8 cellular contexts compared by ENCODE assay signal in genomic region chr22:50305658-50306566, GRCh38. TPM values are rescaled to one million over a fixed set of nuclear protein-coding genes. Genes with fewer than 3 reads are reported as not detected.
DNase-seq lines count a peak whose midpoint lies in the region; ATAC-seq and TF ChIP-seq lines count a peak whose summit lies in the region.

No MANE protein-coding gene starts in this region.

- H3K27me3 ChIP-seq in WERI-Rb-1 (ENCODE audit: insufficient read depth, low read depth, severe bottlenecking) = no peaks in the 10 kb centered on the region
- peaks cover 0 to 4% of the 10 kb centered on the region in 2 donors for H3K27me3 ChIP-seq in naive thymus-derived CD4-positive, alpha-beta T cell (ENCODE audit: control insufficient read depth in 2 of 2, insufficient read depth in 2 of 2, low read length in 2 of 2)

- H3K27ac Mint-ChIP-seq in naive thymus-derived CD4-positive, alpha-beta T cell = peak overlapping the region in 1 of 9 donors; percentile 68

- POLR2A ChIA-PET in AG04449 (lab: Yijun Ruan, JAX) = interaction anchor here (0.5 to 4.7 kb wide), 10 partner anchors 9 to 220 kb away, joined by 3 to 43 read pairs (median 4); partner anchors contain the start of genes MAPK12 and SCO2
- POLR2A ChIA-PET in naive thymus-derived CD4-positive, alpha-beta T cell (lab: Charles Lee) = no interaction called here

- peaks cover 6 to 21% (median 15%) of the 10 kb centered on the region in 5 donors for H3K27me3 Mint-ChIP-seq in naive thymus-derived CD4-positive, alpha-beta T cell

- CTCF ChIA-PET in AG04449 (lab: Yijun Ruan, JAX) = interaction anchor here (0.9 to 4.0 kb wide), 15 partner anchors 11 to 220 kb away, joined by 3 to 24 read pairs (median 4); partner anchors contain the start of genes HDAC10 and SCO2
- CTCF ChIA-PET in naive thymus-derived CD4-positive, alpha-beta T cell (lab: Charles Lee) = no interaction called here

- no peaks in the 10 kb centered on the region for H3K36me3 Mint-ChIP-seq in naive thymus-derived CD4-positive, alpha-beta T cell

- peaks cover 0 to 5% of the 10 kb centered on the region in 2 donors for H3K4me1 ChIP-seq in naive thymus-derived CD4-positive, alpha-beta T cell (ENCODE audit: control insufficient read depth in 2 of 2, insufficient read depth in 2 of 2, low read length in 2 of 2)

- intact Hi-C loops in naive thymus-derived CD4-positive, alpha-beta T cell (cut with micrococcal nuclease) = loop anchor here in 1 of 2 donors (5.0 kb wide), 1 partner anchor 34 kb away; the partner anchor contains the start of gene MAPK11

- peaks cover 0 to 1% (median 0%) of the 10 kb centered on the region in 11 donors for H3K9me3 Mint-ChIP-seq in naive thymus-derived CD4-positive, alpha-beta T cell

- H3K4me3 ChIP-seq in AG04449 (ENCODE audit: low read depth, low read length) = peak overlapping the region; percentile 89
- H3K4me3 ChIP-seq in GM12865 (ENCODE audit: low read depth, low read length) = peak overlapping the region; percentile 95
- H3K4me3 ChIP-seq in WERI-Rb-1 (ENCODE audit: low read depth, low read length) = peak overlapping the region; percentile 69
- no peak overlapping the region for H3K4me3 ChIP-seq in naive thymus-derived CD4-positive, alpha-beta T cell (ENCODE audit: low read length)

- peak; percentile 27 for ATAC-seq in naive thymus-derived CD4-positive, alpha-beta T cell
- no peak for ATAC-seq in GM19035 (IDR thresholded peaks at IDR 0.05; ENCODE audit: unreplicated experiment)
- ATAC-seq in GM18873 (IDR thresholded peaks at IDR 0.05; ENCODE audit: low FRiP score, unreplicated experiment) = no peak

- H3K9me3 ChIP-seq in WERI-Rb-1 (ENCODE audit: severe bottlenecking) = no peaks in the 10 kb centered on the region
- no peaks in the 10 kb centered on the region for H3K9me3 ChIP-seq in naive thymus-derived CD4-positive, alpha-beta T cell (ENCODE audit: control insufficient read depth in 2 of 3, low read length in 3 of 3)

- TF ChIP-seq CTCF in AG04449 (IDR thresholded peaks at IDR 0.05; ENCODE audit: insufficient read depth, low read length, missing control alignments) = no peak
- TF ChIP-seq CTCF in GM12865 (IDR thresholded peaks at IDR 0.05; ENCODE audit: insufficient read depth, low read depth, low read length, missing control alignments) = no peak
- TF ChIP-seq CTCF in WERI-Rb-1 (IDR thresholded peaks at IDR 0.05; ENCODE audit: low read depth, low read length) = no peak

- peak overlapping the region; percentile 94 for H3K27ac ChIP-seq in WERI-Rb-1
- H3K27ac ChIP-seq in naive thymus-derived CD4-positive, alpha-beta T cell (ENCODE audit: low read depth, low read length) = no peak overlapping the region

- peaks cover 0 to 17% (median 7%) of the 10 kb centered on the region in 7 donors for H3K4me1 Mint-ChIP-seq in naive thymus-derived CD4-positive, alpha-beta T cell

- DNase-seq in AG04449 (ENCODE audit: low read depth, low spot score) = peak; percentile 86
- DNase-seq in GM12865 (ENCODE audit: low read depth) = peak; percentile 76
- peak; percentile 64 for DNase-seq in NCI-H146 (lab: John Stamatoyannopoulos, UW)
- peak; percentile 85 for DNase-seq in WERI-Rb-1
- DNase-seq in fibroblast of peridontal ligament (ENCODE audit: extremely low read depth) = peak; percentile 93
- no peak for DNase-seq in naive thymus-derived CD4-positive, alpha-beta T cell

- H3K36me3 ChIP-seq in WERI-Rb-1 = peaks cover 50% of the 10 kb centered on the region
- H3K36me3 ChIP-seq in naive thymus-derived CD4-positive, alpha-beta T cell (ENCODE audit: control insufficient read depth in 2 of 3, insufficient read depth in 3 of 3, low read length in 3 of 3) = no peaks in the 10 kb centered on the region

- peak overlapping the region in 7 of 10 donors; percentile 12 to 70 (median 53) for H3K4me3 Mint-ChIP-seq in naive thymus-derived CD4-positive, alpha-beta T cell

RNA-seq across cellular contexts. Expression of gene PLXNB2, which starts 1.5 kb away (rescaled TPM):
- 100 to 1,000 TPM in 1 of 5 experiments, 10 to 100 TPM in 2, 1 to 10 TPM in 2; 2.9 to 138 (median 12.6) TPM for total RNA-seq in naive thymus-derived CD4-positive, alpha-beta T cell
- polyA plus RNA-seq in naive thymus-derived CD4-positive, alpha-beta T cell = under 1 TPM; 0.05 to 0.32 TPM

RNA-seq across cellular contexts. Expression of gene DENND6B, which starts 20.9 kb away (rescaled TPM):
- total RNA-seq in naive thymus-derived CD4-positive, alpha-beta T cell = 1 to 10 TPM; 2.1 to 4.0 (median 2.8) TPM
- under 1 TPM; 0.19 to 0.61 TPM for polyA plus RNA-seq in naive thymus-derived CD4-positive, alpha-beta T cell

RNA-seq across cellular contexts. Expression of gene MAPK11, which starts 35.7 kb away (rescaled TPM):
- total RNA-seq in naive thymus-derived CD4-positive, alpha-beta T cell = 10 to 100 TPM in 1 of 5 experiments, 1 to 10 TPM in 4; 1.3 to 22.9 (median 4.5) TPM
- polyA plus RNA-seq in naive thymus-derived CD4-positive, alpha-beta T cell = under 1 TPM; 0.13 to 0.19 TPM

RNA-seq across cellular contexts. Expression of gene PPP6R2, which starts 37.2 kb away (rescaled TPM):
- total RNA-seq in naive thymus-derived CD4-positive, alpha-beta T cell = 10 to 100 TPM; 57.8 to 88.1 (median 78.1) TPM
- 10 to 100 TPM; 17.0 to 38.8 TPM for polyA plus RNA-seq in naive thymus-derived CD4-positive, alpha-beta T cell

RNA-seq across cellular contexts. Expression of gene MAPK12, which starts 44.4 kb away (rescaled TPM):
- 1 to 10 TPM; 1.7 to 6.2 (median 2.3) TPM for total RNA-seq in naive thymus-derived CD4-positive, alpha-beta T cell
- polyA plus RNA-seq in naive thymus-derived CD4-positive, alpha-beta T cell = under 1 TPM in 1 of 2 donors, not detected in 1; 0.07 TPM

Comparison
In these comparisons a context has a peak if more than half of its experiments do, and no peak if none do; other contexts are left out.
1. DNase-seq: peak in AG04449 (single experiment), GM12865 (single experiment), NCI-H146 (single experiment), WERI-Rb-1 (single experiment) and fibroblast of peridontal ligament (single experiment); none in naive thymus-derived CD4-positive, alpha-beta T cell (0 of 9).